ENCODE assay signal across 33 cellular contexts in genomic region chr22:38250642-38251354, GRCh38. TPM values are rescaled to one million over a fixed set of nuclear protein-coding genes. Genes with fewer than 3 reads are reported as not detected.
DNase-seq lines count a peak whose midpoint lies in the region; ATAC-seq and TF ChIP-seq lines count a peak whose summit lies in the region.
"Had no signal": no experiment of that assay in that cellular context is flagged by ENCODE, and none has a peak within 500 bp of the region (broad histone marks: within the 10 kb centered on the region; RNA-seq: fewer than 3 reads in every experiment).

No MANE protein-coding gene starts in this region.

- H2AK5ac ChIP-seq in IMR-90 (ENCODE audit: low read depth, low read length) (no peak overlapping the region), neuronal stem cell (ENCODE audit: low read depth, low read length) (no peak overlapping the region)

- no peak overlapping the region for H3K4me2 ChIP-seq in IMR-90 (ENCODE audit: low read depth, low read length)
- no peak overlapping the region for H3K4me2 ChIP-seq in neuronal stem cell (ENCODE audit: insufficient read depth, low read length, poor library complexity, severe bottlenecking)

- peaks cover 10% of the 10 kb centered on the region for H3K9me3 ChIP-seq in AG04450 (ENCODE audit: control insufficient read depth, insufficient read depth, low read length)
- H3K9me3 ChIP-seq in IMR-90 (ENCODE audit: control insufficient read depth, insufficient read depth, low read length), result 0 out of 2 replicates have a peak, but pooled peaks cover 3% of the 10 kb centered on the region
- peaks cover 6 to 9% of the 10 kb centered on the region in 2 donors for H3K9me3 ChIP-seq in neuronal stem cell (replicated peaks in 1 of 2; ENCODE audit: control insufficient read depth in 2 of 2, insufficient read depth in 1 of 2, low read depth in 1 of 2, low read length in 2 of 2)
- H3K9me3 ChIP-seq: esophagus muscularis mucosa, Peyer's patch, testis, uterus had no signal

- TF ChIP-seq CTCF in AG04450 (IDR thresholded peaks at IDR 0.05; ENCODE audit: low read depth, low read length) (no peak), IMR-90 (conservative IDR thresholded peaks at IDR 0.05; ENCODE audit: low read depth, low read length) (no peak)

- CTCF ChIA-PET in AG04450 (lab: Charles Lee), result no interaction called here
- CTCF ChIA-PET in IMR-90 (lab: Yijun Ruan, JAX), result no interaction called here

- H4K91ac ChIP-seq in IMR-90 (ENCODE audit: insufficient read depth, low read depth, low read length) (no peak overlapping the region), neuronal stem cell (ENCODE audit: low read depth, low read length, poor library complexity) (no peak overlapping the region)

- H3K4me3 ChIP-seq in AG04450 (ENCODE audit: low read depth, low read length) (no peak overlapping the region), IMR-90 (ENCODE audit: insufficient read depth, low read depth, low read length) (no peak overlapping the region), neuronal stem cell (ENCODE audit: low read length in 2 of 2) (no peak overlapping the region)
- H3K4me3 ChIP-seq: esophagus muscularis mucosa, Peyer's patch, skin epidermis, testis, uterus had no signal

- H3K4ac ChIP-seq in IMR-90 (ENCODE audit: low read depth, low read length) (no peak overlapping the region), neuronal stem cell (ENCODE audit: low read length) (no peak overlapping the region)

- dilution Hi-C loops in IMR-90 (cut with HindIII; ENCODE audit: low sequenced_read_pairs, unreplicated experiment), result no loop called here

- no peak overlapping the region for H3K14ac ChIP-seq in IMR-90 (replicated peaks; ENCODE audit: low read depth, low read length)
- no peak overlapping the region for H3K14ac ChIP-seq in neuronal stem cell (ENCODE audit: low read length)

- no peak overlapping the region for H3K56ac ChIP-seq in IMR-90 (ENCODE audit: extremely low read depth, insufficient read depth, low read length)

- H4K8ac ChIP-seq in IMR-90 (ENCODE audit: low read depth in 2 of 2, low read length in 2 of 2) (no peak overlapping the region), neuronal stem cell (ENCODE audit: low read depth, low read length) (no peak overlapping the region)

- intact Hi-C loops in IMR-90 (cut with micrococcal nuclease), result no loop called here

- H3K18ac ChIP-seq in IMR-90 (ENCODE audit: low read depth, low read length) (no peak overlapping the region), neuronal stem cell (ENCODE audit: low read length) (peak overlapping the region; percentile 29)

- POLR2A ChIA-PET in AG04450 (lab: Yijun Ruan, JAX) (interaction anchor here (0.6 kb wide), 1 partner anchor 20 kb away, joined by 3 read pairs; no protein-coding TSS in a partner anchor), IMR-90 (lab: Charles Lee; ENCODE audit: unreplicated experiment) (no interaction called here)

- no peak for TF ChIP-seq POLR2A in IMR-90 (IDR thresholded peaks at IDR 0.05; ENCODE audit: low read depth, low read length)

- H2AFZ ChIP-seq in IMR-90 (replicated peaks; ENCODE audit: low read length, poor library complexity) (no peak overlapping the region), neuronal stem cell (ENCODE audit: low read length) (no peak overlapping the region)

- H3K27me3 ChIP-seq in AG04450 (ENCODE audit: control insufficient read depth, insufficient read depth, low read length) (no peaks in the 10 kb centered on the region), IMR-90 (ENCODE audit: control insufficient read depth, insufficient read depth, low read length) (no peaks in the 10 kb centered on the region), neuronal stem cell (ENCODE audit: control insufficient read depth in 3 of 3, insufficient read depth in 3 of 3, low read depth in 1 of 3, low read length in 3 of 3) (no peaks in the 10 kb centered on the region)
- H3K27me3 ChIP-seq: esophagus muscularis mucosa, Peyer's patch, testis, uterus had no signal

- no peak for TF ChIP-seq RAD21 in IMR-90 (IDR thresholded peaks at IDR 0.05; ENCODE audit: low read length)

- H2BK120ac ChIP-seq in IMR-90 (ENCODE audit: low read depth, low read length) (no peak overlapping the region), neuronal stem cell (ENCODE audit: low read depth, low read length) (no peak overlapping the region)

- WGBS in IMR-90 (ENCODE audit: extremely low coverage in 2 of 2, insufficient read length in 1 of 2), 2 experiments, result 21% methylated on average over 2 of the region's 14 CpGs; no CpG with 5 or more reads in 1 of the 2 experiments
- no CpG with 5 or more reads among the region's 14 CpGs for WGBS in neuronal stem cell (ENCODE audit: extremely low coverage in 2 of 2, insufficient read length in 2 of 2, insufficient replicate concordance in 1 of 2), 2 donors

- BruUV-seq in IMR-90 (replicated peaks; lab: Mats Ljungman, UMichigan), result no TSS peak

- no peak overlapping the region for H2BK12ac ChIP-seq in neuronal stem cell (ENCODE audit: low read length)

- H2BK5ac ChIP-seq in IMR-90 (ENCODE audit: low read depth, low read length, poor library complexity, severe bottlenecking), result no peak overlapping the region
- H2BK5ac ChIP-seq in neuronal stem cell (ENCODE audit: low read length), result no peak overlapping the region

- in situ Hi-C loops in IMR-90 (cut with MboI; ENCODE audit: low sequenced_read_pairs), result no loop called here

- H2BK15ac ChIP-seq in IMR-90 (ENCODE audit: low read depth, low read length) (no peak overlapping the region), neuronal stem cell (ENCODE audit: low read length) (no peak overlapping the region)

- H3K23ac ChIP-seq in IMR-90 (ENCODE audit: low read depth, low read length) (no peak overlapping the region), neuronal stem cell (ENCODE audit: low read depth, low read length, poor library complexity) (no peak overlapping the region)

- H3K79me1 ChIP-seq in IMR-90 (ENCODE audit: low read depth in 1 of 2, low read length in 2 of 2) (peaks cover 40 to 86% of the 10 kb centered on the region in 2 experiments), neuronal stem cell (ENCODE audit: low read depth, low read length) (peaks cover 10% of the 10 kb centered on the region)

- H3K9ac ChIP-seq in IMR-90 (ENCODE audit: low read depth, low read length), result no peak overlapping the region
- no peak overlapping the region for H3K9ac ChIP-seq in neuronal stem cell (ENCODE audit: low read depth, low read length, poor library complexity)

- peak; percentile 27; the same call in 1 of the 2 replicates for ATAC-seq in IMR-90 (ENCODE audit: low read depth)
- no peak for ATAC-seq in GM21737 (IDR thresholded peaks at IDR 0.05; ENCODE audit: unreplicated experiment)
- ATAC-seq: activated naive CD4-positive, alpha-beta T cell treated with anti-CD3 and anti-CD28 coated beads, Interleukin-2, amount 50 U/mL, for 72 hours had no signal

- H3K36me3 ChIP-seq in IMR-90 (ENCODE audit: control insufficient read depth, insufficient read depth, low read length) (peaks cover 19% of the 10 kb centered on the region), neuronal stem cell (replicated peaks in 1 of 2; ENCODE audit: control insufficient read depth in 2 of 2, insufficient read depth in 2 of 2, low read length in 2 of 2) (peaks cover 17 to 21% of the 10 kb centered on the region in 2 donors)
- H3K36me3 ChIP-seq: uterus had no signal

- peaks cover 25% of the 10 kb centered on the region for H3K9me1 ChIP-seq in IMR-90 (ENCODE audit: insufficient read depth, low read length)

- peak overlapping the region; percentile 52 for H3K27ac ChIP-seq in AG04450 (ENCODE audit: low read depth, low read length)
- H3K27ac ChIP-seq in IMR-90 (ENCODE audit: insufficient read depth, low read length), result no peak overlapping the region
- peak overlapping the region; percentile 11 for H3K27ac ChIP-seq in caudate nucleus (ENCODE audit: low read depth, low read length)
- H3K27ac ChIP-seq in neuronal stem cell (replicated peaks; ENCODE audit: low read length), result no peak overlapping the region
- H3K27ac ChIP-seq: Peyer's patch, skin epidermis, testis had no signal

- no peak overlapping the region for H2BK20ac ChIP-seq in IMR-90 (ENCODE audit: low read depth, low read length)

- H2AK9ac ChIP-seq in IMR-90 (replicated peaks; ENCODE audit: low read depth, low read length, poor library complexity), result no peak overlapping the region

- no peak overlapping the region for H4K5ac ChIP-seq in IMR-90 (ENCODE audit: low read depth, low read length)

- H4K20me1 ChIP-seq in IMR-90 (ENCODE audit: insufficient read depth, low read length), result peaks cover 67% of the 10 kb centered on the region

- H3K4me1 ChIP-seq in IMR-90 (ENCODE audit: control insufficient read depth, insufficient read depth, low read length) (peaks cover 7% of the 10 kb centered on the region), neuronal stem cell (ENCODE audit: control insufficient read depth in 2 of 2, insufficient read depth in 1 of 2, low read depth in 1 of 2, low read length in 2 of 2) (no peaks in the 10 kb centered on the region)
- H3K4me1 ChIP-seq: uterus had no signal

- DNase-seq in AG04450 (ENCODE audit: low read depth, low spot score) (no peak), IMR-90 (no peak), caudate nucleus (lab: John Stamatoyannopoulos, UW) (no peak), neuronal stem cell (ENCODE audit: low spot score) (no peak), NCI-H146 (lab: John Stamatoyannopoulos, UW) (no peak)
- DNase-seq in activated CD4-positive, alpha-beta T cell treated with anti-CD3 and anti-CD28 coated beads for 4 hours, result no peak
- no peak for DNase-seq in stimulated activated CD4-positive, alpha-beta T cell treated with anti-CD3 and anti-CD28 coated beads, Interleukin-15, amount 100 ng/mL, for 24 hours
- DNase-seq: activated CD4-positive, alpha-beta T cell treated with anti-CD3 and anti-CD28 coated beads, Interleukin-2, amount 10 ng/mL, durations not matched to agents 24 days and 14 days; activated CD8-positive, alpha-beta memory T cell treated with anti-CD3 and anti-CD28 coated beads for 24 hours; activated T-cell treated with anti-CD3 and anti-CD28 coated beads for 4 hours; amygdala; CD8-positive, alpha-beta memory T cell; DMS 273 treated with DMSO at 0.1 percent for 48 hours; EL; foreskin melanocyte; H9; kidney; midbrain; naive B cell; NCI-H1436 treated with DMSO at 0.1 percent for 48 hours; NCI-H2107; NCI-H774; occipital lobe; Peyer's patch; stimulated activated naive CD4-positive, alpha-beta T cell treated with Interleukin-2 at 50 U/mL for 16 hours; SW 1271; T-helper 9 cell; testis; uterus had no signal

RNA-seq across cellular contexts. Expression of gene TMEM184B, which starts 22.0 kb away (rescaled TPM):
- polyA plus RNA-seq in AG04450 (2011; rRNA removed) (36.8 and 37.2 TPM in 2 replicates), IMR-90 (2012; rRNA removed) (81.1 and 87.5 TPM in 2 replicates)
- polyA minus RNA-seq in AG04450 (2011; rRNA and poly(A)+ RNA removed), result 33.8 and 40.5 TPM in 2 replicates
- total RNA-seq in IMR-90 (2012; rRNA removed), result 9.1 and 9.2 TPM in 2 replicates
- polyA plus RNA-seq in IMR-90 (2012; cell fraction: cytosol; rRNA removed), result 40.0 and 98.4 TPM in 2 replicates
- polyA plus RNA-seq in IMR-90 (2012; cell fraction: nucleus; rRNA removed; ENCODE audit: low replicate concordance), result 132 and 272 TPM in 2 replicates
- 50.9 TPM for polyA plus RNA-seq in neuronal stem cell (2013, experiment 1 of 2)
- 51.3 TPM for polyA plus RNA-seq in neuronal stem cell (2013, experiment 2 of 2)

RNA-seq across cellular contexts. Expression of gene MAFF, which starts 49.0 kb away (rescaled TPM):
- 8.3 and 12.2 TPM in 2 replicates for polyA plus RNA-seq in AG04450 (2011; rRNA removed)
- polyA minus RNA-seq in AG04450 (2011; rRNA and poly(A)+ RNA removed), result 5.2 and 5.3 TPM in 2 replicates
- total RNA-seq in IMR-90 (2012; rRNA removed), result 18.3 and 24.2 TPM in 2 replicates
- 25.9 and 29.5 TPM in 2 replicates for polyA plus RNA-seq in IMR-90 (2012; rRNA removed)
- polyA plus RNA-seq in IMR-90 (2012; cell fraction: cytosol; rRNA removed), result 31.9 and 44.3 TPM in 2 replicates
- polyA plus RNA-seq in IMR-90 (2012; cell fraction: nucleus; rRNA removed; ENCODE audit: low replicate concordance), result 60.3 and 64.4 TPM in 2 replicates
- polyA plus RNA-seq in neuronal stem cell (2013, experiment 1 of 2), result 4.0 TPM
- polyA plus RNA-seq in neuronal stem cell (2013, experiment 2 of 2), result 4.3 TPM

Comparison
In these comparisons a context has a peak if more than half of its experiments do, and no peak if none do; other contexts are left out.
1. H3K27ac ChIP-seq: peak in AG04450 (single experiment) and caudate nucleus (single experiment); none in IMR-90 (single experiment) and neuronal stem cell (single experiment).